Comparison of ENCODE assay signal across 13 cellular contexts in genomic region chrY:20683371-20683770, GRCh38.
A peak's percentile ranks its signal among the peaks of the same experiment; 100 is the strongest.
DNase-seq lines count a peak whose midpoint lies in the region; ATAC-seq and TF ChIP-seq lines count a peak whose summit lies in the region.
"Had no signal": no experiment of that assay in that cellular context is flagged by ENCODE, and none has a peak within 500 bp of the region (broad histone marks: within the 10 kb centered on the region; RNA-seq: fewer than 3 reads in every experiment).

No MANE protein-coding gene starts in this region.

- TF ChIP-seq CTCF in epithelial cell of proximal tubule (conservative IDR thresholded peaks at IDR 0.05; ENCODE audit: low read depth, low read length) (no peak), WTC11 (IDR thresholded peaks at IDR 0.05) (no peak)

- H3K27me3 Mint-ChIP-seq in WTC11 (ENCODE audit: low read depth), result no peaks in the 10 kb centered on the region
- H3K27me3 Mint-ChIP-seq: CD4-positive, CD25-positive, alpha-beta regulatory T cell; CD8-positive, alpha-beta memory T cell had no signal

- peaks cover 11% of the 10 kb centered on the region for H3K36me3 Mint-ChIP-seq in WTC11
- H3K36me3 Mint-ChIP-seq: CD4-positive, CD25-positive, alpha-beta regulatory T cell; CD8-positive, alpha-beta memory T cell had no signal

- H3K9me3 Mint-ChIP-seq in WTC11, result peaks cover 36% of the 10 kb centered on the region
- H3K9me3 Mint-ChIP-seq: CD8-positive, alpha-beta memory T cell; H9 had no signal

- DNase-seq in Caki2 (ENCODE audit: low read depth), result peak; percentile 1
- peak; percentile 15 for DNase-seq in epithelial cell of proximal tubule (ENCODE audit: low read depth)
- DNase-seq in WTC11 (ENCODE audit: low spot score), result no peak
- DNase-seq in CD1c-positive myeloid dendritic cell (ENCODE audit: extremely low spot score), result no peak
- no peak for DNase-seq in RPMI8226
- DNase-seq: 8988T; CD4-positive, CD25-positive, alpha-beta regulatory T cell; CD8-positive, alpha-beta memory T cell; COR-L47; H9 had no signal

- H3K4me1 Mint-ChIP-seq in WTC11, result no peaks in the 10 kb centered on the region
- H3K4me1 Mint-ChIP-seq: CD4-positive, CD25-positive, alpha-beta regulatory T cell; H9 had no signal

- H3K27ac Mint-ChIP-seq in WTC11, result no peak overlapping the region
- H3K27ac Mint-ChIP-seq: CD4-positive, CD25-positive, alpha-beta regulatory T cell; CD8-positive, alpha-beta memory T cell; H9 had no signal

- H3K4me3 ChIP-seq in epithelial cell of proximal tubule (ENCODE audit: low read depth, low read length), result no peak overlapping the region
- H3K4me3 ChIP-seq: BLaER1 treated with 17β-estradiol and CSF1 and Interleukin-3, amounts not matched to agents 10 nM and 100 nM had no signal

- peak; percentile 57 for ATAC-seq in HG02981 (IDR thresholded peaks at IDR 0.05; ENCODE audit: unreplicated experiment)
- ATAC-seq in WTC11, result no peak
- ATAC-seq in GM19023 (IDR thresholded peaks at IDR 0.05; ENCODE audit: unreplicated experiment), result no peak

- CTCF ChIA-PET in WTC11 (lab: Charles Lee), result no interaction called here

- in situ Hi-C loops in Caki2 (cut with HindIII; ENCODE audit: low pct_unique_long_range_greater_than_20kb, low sequenced_read_pairs), result no loop called here

- POLR2A ChIA-PET in WTC11 (lab: Charles Lee), result no interaction called here

- no peak overlapping the region for H3K4me3 Mint-ChIP-seq in WTC11
- H3K4me3 Mint-ChIP-seq: CD4-positive, CD25-positive, alpha-beta regulatory T cell; CD8-positive, alpha-beta memory T cell; H9 had no signal

TF ChIP-seq in WTC11, 78 proteins besides CTCF, POLR2A, EP300 and RAD21:
- no peak for TF ChIP-seq ERG (CRISPR knock-in tag; IDR thresholded peaks at IDR 0.05)
- TF ChIP-seq ZNF232 (CRISPR knock-in tag; IDR thresholded peaks at IDR 0.05), result no peak
- TF ChIP-seq AR (CRISPR knock-in tag; IDR thresholded peaks at IDR 0.05), result no peak
- no peak for TF ChIP-seq GTF2I (CRISPR knock-in tag; conservative IDR thresholded peaks at IDR 0.05)
- no peak for TF ChIP-seq SOX15 (CRISPR knock-in tag; IDR thresholded peaks at IDR 0.05)
- no peak for TF ChIP-seq KAT7 (CRISPR knock-in tag; IDR thresholded peaks at IDR 0.05; ENCODE audit: borderline replicate concordance)
- no peak for TF ChIP-seq ZNF396 (CRISPR knock-in tag; IDR thresholded peaks at IDR 0.05; ENCODE audit: borderline replicate concordance)
- TF ChIP-seq E2F1 (CRISPR knock-in tag; IDR thresholded peaks at IDR 0.05), result no peak
- TF ChIP-seq MAX (CRISPR knock-in tag; IDR thresholded peaks at IDR 0.05), result no peak
- no peak for TF ChIP-seq SP1 (CRISPR knock-in tag; conservative IDR thresholded peaks at IDR 0.05)
- no peak for TF ChIP-seq HMGXB4 (CRISPR knock-in tag; IDR thresholded peaks at IDR 0.05)
- TF ChIP-seq ZNF317 (CRISPR knock-in tag; IDR thresholded peaks at IDR 0.05; ENCODE audit: borderline replicate concordance, low read depth), result no peak
- TF ChIP-seq EMX1 (CRISPR knock-in tag; IDR thresholded peaks at IDR 0.05), result no peak
- TF ChIP-seq RORB (CRISPR knock-in tag; IDR thresholded peaks at IDR 0.05), result no peak
- no peak for TF ChIP-seq ZNF281 (CRISPR knock-in tag; IDR thresholded peaks at IDR 0.05)
- TF ChIP-seq SMAD3 (CRISPR knock-in tag; IDR thresholded peaks at IDR 0.05; ENCODE audit: borderline replicate concordance), result no peak
- TF ChIP-seq ZBTB43 (CRISPR knock-in tag; IDR thresholded peaks at IDR 0.05), result no peak
- TF ChIP-seq ZNF423 (CRISPR knock-in tag; IDR thresholded peaks at IDR 0.05), result no peak

Comparison
In these comparisons a context has a peak if more than half of its experiments do, and no peak if none do; other contexts are left out.
1. DNase-seq: peak in Caki2 (single experiment) and epithelial cell of proximal tubule (single experiment); none in WTC11 (single experiment), CD1c-positive myeloid dendritic cell (single experiment) and RPMI8226 (single experiment).